Comparison of ENCODE assay signal across 22 cellular contexts in the genomic region with DNA sequence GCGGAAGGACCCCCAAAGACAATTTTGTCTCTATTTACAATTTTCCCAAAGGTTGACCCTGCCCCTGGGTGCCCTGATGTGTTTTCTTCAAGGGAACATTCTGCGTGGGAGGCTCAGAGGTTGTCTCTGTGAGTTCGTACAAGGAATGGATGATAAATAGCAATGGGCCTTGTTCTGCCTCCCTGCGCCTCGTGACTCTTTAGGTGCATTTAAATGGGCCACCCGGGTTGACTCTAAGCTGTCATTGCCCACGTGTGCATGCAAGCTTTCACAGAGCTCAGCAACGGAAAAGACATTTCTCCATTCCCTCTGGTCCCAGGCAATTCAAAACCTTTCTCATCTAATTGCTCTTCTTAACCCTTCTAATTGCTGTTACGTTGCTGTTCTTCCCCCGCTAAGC.
"Had no signal": no experiment of that assay in that cellular context is flagged by ENCODE, and none has a peak within 500 bp of the region (broad histone marks: within the 10 kb centered on the region; RNA-seq: fewer than 3 reads in every experiment).

No MANE protein-coding gene starts in this region.

- H3K9me3 ChIP-seq: heart left ventricle, mucosa of descending colon, pancreas, thyroid gland, uterus had no signal

- H3K27ac Mint-ChIP-seq: endodermal cell, natural killer cell, progenitor cell of endocrine pancreas, type B pancreatic cell had no signal

- H3K36me3 Mint-ChIP-seq: natural killer cell, type B pancreatic cell had no signal

- FAIRE-seq: endothelial cell of umbilical vein, pancreas, small intestine had no signal

- H3K4me1 ChIP-seq: pancreas, thyroid gland, uterus had no signal

- DNase-seq: effector CD4-positive, alpha-beta T cell; endodermal cell; erythroblast; foreskin melanocyte; heart left ventricle; hippocampal formation; kidney glomerular epithelial cell; mucosa of descending colon; natural killer cell; occipital lobe; pancreas; right cardiac atrium; small intestine; stimulated activated CD4-positive, alpha-beta T cell treated with anti-CD3 and anti-CD28 coated beads, Interleukin-2, amount 100 ng/mL, for 48 hours; stimulated activated naive CD4-positive, alpha-beta T cell treated with Interleukin-2 at 50 U/mL for 16 hours; thyroid gland; uterus had no signal

- H3K27ac ChIP-seq: coronary artery, heart left ventricle, pancreas, thyroid gland, uterus had no signal

- H3K9me3 Mint-ChIP-seq: endodermal cell, natural killer cell, type B pancreatic cell had no signal

- H3K27me3 ChIP-seq: thyroid gland had no signal

- H3K36me3 ChIP-seq: heart left ventricle, pancreas, thyroid gland, uterus had no signal

- H3K4me3 Mint-ChIP-seq: endodermal cell, natural killer cell, type B pancreatic cell had no signal

- H3K4me3 ChIP-seq: coronary artery, heart left ventricle, mucosa of descending colon, pancreas, thyroid gland, uterus had no signal

- ATAC-seq: heart left ventricle, left lobe of liver, mucosa of descending colon, natural killer cell, pancreas, right cardiac atrium had no signal
